ENCODE assay signal across 1 cellular context in the genomic region with DNA sequence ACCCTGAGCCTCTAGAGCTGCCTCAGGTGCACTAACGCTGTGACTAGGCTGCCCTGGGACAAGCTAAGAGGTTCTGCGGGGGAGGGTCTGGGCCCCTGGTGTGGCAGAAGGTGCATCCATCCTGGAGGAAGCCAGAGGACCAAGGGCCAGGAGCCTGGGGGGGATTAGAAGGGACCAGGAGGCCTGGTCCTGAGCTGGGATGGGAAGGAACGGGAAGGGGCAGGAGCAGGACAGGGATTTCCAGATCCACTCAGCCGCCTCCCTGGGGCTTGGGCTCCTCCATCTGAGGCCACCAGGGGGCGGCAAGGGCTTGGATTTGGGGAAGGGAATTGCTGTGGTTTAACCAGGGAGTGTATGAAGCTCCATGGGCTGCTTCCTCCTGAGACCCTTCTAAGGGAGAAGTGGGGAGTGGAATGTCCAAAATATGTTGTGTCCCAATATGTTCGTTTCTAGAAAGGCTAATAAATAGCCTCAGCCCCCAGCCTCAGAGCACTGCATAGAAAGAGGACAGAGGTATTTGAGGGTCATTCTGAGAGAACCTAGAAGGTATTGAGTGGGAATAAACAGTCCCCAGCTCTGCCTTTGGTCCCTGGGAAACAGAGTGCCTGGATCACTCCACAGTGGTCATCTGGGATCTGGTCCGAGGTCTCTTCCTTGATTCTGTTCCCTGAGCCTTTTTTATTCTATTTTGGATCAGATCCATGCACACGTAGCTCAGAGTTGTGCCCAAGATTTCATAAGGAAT.
TF ChIP-seq lines count a peak whose summit lies in the region.

No MANE protein-coding gene starts in this region.

TF ChIP-seq in GM23338, 12 proteins besides CTCF, POLR2A, EP300 and RAD21:
- TF ChIP-seq, protein P1, sequence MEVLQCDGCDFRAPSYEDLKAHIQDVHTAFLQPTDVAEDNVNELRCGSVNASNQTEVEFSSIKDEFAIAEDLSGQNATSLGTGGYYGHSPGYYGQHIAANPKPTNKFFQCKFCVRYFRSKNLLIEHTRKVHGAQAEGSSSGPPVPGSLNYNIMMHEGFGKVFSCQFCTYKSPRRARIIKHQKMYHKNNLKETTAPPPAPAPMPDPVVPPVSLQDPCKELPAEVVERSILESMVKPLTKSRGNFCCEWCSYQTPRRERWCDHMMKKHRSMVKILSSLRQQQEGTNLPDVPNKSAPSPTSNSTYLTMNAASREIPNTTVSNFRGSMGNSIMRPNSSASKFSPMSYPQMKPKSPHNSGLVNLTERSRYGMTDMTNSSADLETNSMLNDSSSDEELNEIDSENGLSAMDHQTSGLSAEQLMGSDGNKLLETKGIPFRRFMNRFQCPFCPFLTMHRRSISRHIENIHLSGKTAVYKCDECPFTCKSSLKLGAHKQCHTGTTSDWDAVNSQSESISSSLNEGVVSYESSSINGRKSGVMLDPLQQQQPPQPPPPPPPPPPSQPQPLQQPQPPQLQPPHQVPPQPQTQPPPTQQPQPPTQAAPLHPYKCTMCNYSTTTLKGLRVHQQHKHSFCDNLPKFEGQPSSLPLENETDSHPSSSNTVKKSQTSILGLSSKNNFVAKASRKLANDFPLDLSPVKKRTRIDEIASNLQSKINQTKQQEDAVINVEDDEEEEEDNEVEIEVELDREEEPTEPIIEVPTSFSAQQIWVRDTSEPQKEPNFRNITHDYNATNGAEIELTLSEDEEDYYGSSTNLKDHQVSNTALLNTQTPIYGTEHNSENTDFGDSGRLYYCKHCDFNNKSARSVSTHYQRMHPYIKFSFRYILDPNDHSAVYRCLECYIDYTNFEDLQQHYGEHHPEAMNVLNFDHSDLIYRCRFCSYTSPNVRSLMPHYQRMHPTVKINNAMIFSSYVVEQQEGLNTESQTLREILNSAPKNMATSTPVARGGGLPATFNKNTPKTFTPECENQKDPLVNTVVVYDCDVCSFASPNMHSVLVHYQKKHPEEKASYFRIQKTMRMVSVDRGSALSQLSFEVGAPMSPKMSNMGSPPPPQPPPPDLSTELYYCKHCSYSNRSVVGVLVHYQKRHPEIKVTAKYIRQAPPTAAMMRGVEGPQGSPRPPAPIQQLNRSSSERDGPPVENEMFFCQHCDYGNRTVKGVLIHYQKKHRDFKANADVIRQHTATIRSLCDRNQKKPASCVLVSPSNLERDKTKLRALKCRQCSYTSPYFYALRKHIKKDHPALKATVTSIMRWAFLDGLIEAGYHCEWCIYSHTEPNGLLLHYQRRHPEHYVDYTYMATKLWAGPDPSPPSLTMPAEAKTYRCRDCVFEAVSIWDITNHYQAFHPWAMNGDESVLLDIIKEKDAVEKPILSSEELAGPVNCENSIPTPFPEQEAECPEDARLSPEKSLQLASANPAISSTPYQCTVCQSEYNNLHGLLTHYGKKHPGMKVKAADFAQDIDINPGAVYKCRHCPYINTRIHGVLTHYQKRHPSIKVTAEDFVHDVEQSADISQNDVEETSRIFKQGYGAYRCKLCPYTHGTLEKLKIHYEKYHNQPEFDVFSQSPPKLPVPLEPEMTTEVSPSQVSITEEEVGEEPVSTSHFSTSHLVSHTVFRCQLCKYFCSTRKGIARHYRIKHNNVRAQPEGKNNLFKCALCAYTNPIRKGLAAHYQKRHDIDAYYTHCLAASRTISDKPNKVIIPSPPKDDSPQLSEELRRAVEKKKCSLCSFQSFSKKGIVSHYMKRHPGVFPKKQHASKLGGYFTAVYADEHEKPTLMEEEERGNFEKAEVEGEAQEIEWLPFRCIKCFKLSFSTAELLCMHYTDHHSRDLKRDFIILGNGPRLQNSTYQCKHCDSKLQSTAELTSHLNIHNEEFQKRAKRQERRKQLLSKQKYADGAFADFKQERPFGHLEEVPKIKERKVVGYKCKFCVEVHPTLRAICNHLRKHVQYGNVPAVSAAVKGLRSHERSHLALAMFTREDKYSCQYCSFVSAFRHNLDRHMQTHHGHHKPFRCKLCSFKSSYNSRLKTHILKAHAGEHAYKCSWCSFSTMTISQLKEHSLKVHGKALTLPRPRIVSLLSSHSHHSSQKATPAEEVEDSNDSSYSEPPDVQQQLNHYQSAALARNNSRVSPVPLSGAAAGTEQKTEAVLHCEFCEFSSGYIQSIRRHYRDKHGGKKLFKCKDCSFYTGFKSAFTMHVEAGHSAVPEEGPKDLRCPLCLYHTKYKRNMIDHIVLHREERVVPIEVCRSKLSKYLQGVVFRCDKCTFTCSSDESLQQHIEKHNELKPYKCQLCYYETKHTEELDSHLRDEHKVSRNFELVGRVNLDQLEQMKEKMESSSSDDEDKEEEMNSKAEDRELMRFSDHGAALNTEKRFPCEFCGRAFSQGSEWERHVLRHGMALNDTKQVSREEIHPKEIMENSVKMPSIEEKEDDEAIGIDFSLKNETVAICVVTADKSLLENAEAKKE (CRISPR knock-in tag; IDR thresholded peaks at IDR 0.05): no peak
